ENCODE assay signal across 11 cellular contexts in the genomic region with DNA sequence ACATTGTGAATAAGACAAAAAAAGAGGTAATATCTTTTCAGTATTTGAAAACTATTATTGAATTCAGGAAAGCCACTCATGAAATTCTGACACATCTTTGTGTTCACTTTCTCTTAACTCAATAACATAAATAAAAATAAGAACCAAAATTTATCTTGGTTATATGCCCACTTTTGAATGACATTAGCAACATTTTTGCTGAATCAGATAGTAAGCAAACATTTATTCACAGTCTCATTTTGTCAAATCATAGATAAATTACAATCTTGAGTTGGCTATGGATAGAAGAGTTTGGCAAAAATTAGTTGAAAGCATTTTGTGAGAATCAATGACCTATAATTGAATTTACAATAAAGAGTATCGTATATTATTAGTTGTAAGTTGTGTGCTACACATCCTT.
"Had no signal": no experiment of that assay in that cellular context is flagged by ENCODE, and none has a peak within 500 bp of the region (broad histone marks: within the 10 kb centered on the region; RNA-seq: fewer than 3 reads in every experiment).

No MANE protein-coding gene starts in this region.

- H3K9ac ChIP-seq: GM23248 had no signal

- H3K4me2 ChIP-seq: GM23338 had no signal

- H3K27ac ChIP-seq: GM23248 had no signal

- H2AFZ ChIP-seq: GM23248, GM23338 had no signal

- ATAC-seq: GM23338, HCT116 had no signal

- H3K4me1 ChIP-seq: HAP-1 had no signal

- H3K9me3 ChIP-seq: HAP-1 had no signal

- FAIRE-seq: H1, H54 had no signal

- DNase-seq: GM23248, GOT3, H7, H9, HCEC 1CT, HFFc6 had no signal

- H3K4me3 ChIP-seq: GM23248, GM23338, HAP-1 had no signal

- H3K36me3 ChIP-seq: HAP-1 had no signal
